In the genomic region with DNA sequence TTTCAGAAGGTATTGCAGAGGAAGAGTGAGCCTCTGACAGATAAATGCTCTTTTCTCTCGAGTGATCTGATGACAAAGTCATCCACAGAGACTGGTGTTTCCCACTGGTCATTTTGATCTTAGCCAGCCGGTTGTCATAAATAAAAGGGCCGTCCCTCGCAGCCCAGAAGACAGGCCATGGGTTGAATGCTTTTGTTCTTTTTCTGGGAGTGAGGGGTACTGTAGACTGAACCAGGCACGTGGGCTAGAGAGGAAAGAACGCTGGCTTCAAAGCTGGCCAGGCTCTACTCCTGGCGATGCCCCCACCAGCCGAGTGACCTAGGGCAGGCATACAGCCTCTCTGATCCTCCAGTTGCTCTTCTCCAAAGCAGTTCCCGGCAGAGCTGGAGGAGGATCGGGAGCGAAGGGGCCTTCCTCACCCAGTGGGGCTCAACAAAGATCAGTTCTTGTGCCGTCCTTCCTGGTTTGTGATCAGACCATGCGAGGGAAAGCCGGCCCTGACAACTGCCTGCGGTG, we compare ENCODE assay signal across 12 cellular contexts.
"Had no signal": no experiment of that assay in that cellular context is flagged by ENCODE, and none has a peak within 500 bp of the region (broad histone marks: within the 10 kb centered on the region; RNA-seq: fewer than 3 reads in every experiment).

No MANE protein-coding gene starts in this region.

- H3K27me3 ChIP-seq: ovary had no signal

- ATAC-seq: effector memory CD8-positive, alpha-beta T cell had no signal

- H3K4me3 Mint-ChIP-seq: activated T-helper 1 cell treated with anti-CD3 and anti-CD28 coated beads, Interleukin-12 subunit alpha, Interleukin-12 subunit beta, Interleukin-2, Interleukin-4 antibody, amounts not matched to agents 30 ng/mL and 10 ng/mL and 1 ng/mL, durations not matched to agents 14 hours and 24 hours and 36 hours; effector memory CD8-positive, alpha-beta T cell; immature natural killer cell; nephron progenitor cell had no signal

- DNase-seq: activated CD4-positive, alpha-beta T cell treated with anti-CD3 and anti-CD28 coated beads for 48 hours; activated naive CD4-positive, alpha-beta T cell; caudate nucleus; effector memory CD8-positive, alpha-beta T cell; immature natural killer cell; left cardiac atrium; mammary epithelial cell; nephron progenitor cell; ovary; stimulated activated naive CD4-positive, alpha-beta T cell treated with Interleukin-2 at 50 U/mL for 16 hours had no signal

- H3K27ac Mint-ChIP-seq: activated T-helper 1 cell treated with anti-CD3 and anti-CD28 coated beads, Interleukin-12 subunit alpha, Interleukin-12 subunit beta, Interleukin-2, Interleukin-4 antibody, amounts not matched to agents 30 ng/mL and 10 ng/mL and 1 ng/mL, durations not matched to agents 14 hours and 24 hours and 36 hours; effector memory CD8-positive, alpha-beta T cell; immature natural killer cell; nephron progenitor cell had no signal

- H3K27ac ChIP-seq: ovary, SK-N-MC had no signal

- H3K4me3 ChIP-seq: ovary, SK-N-MC had no signal

- H3K36me3 ChIP-seq: ovary had no signal

- H3K4me1 Mint-ChIP-seq: immature natural killer cell had no signal

- H3K36me3 Mint-ChIP-seq: immature natural killer cell had no signal

- H3K9me3 ChIP-seq: ovary had no signal

- H3K9me3 Mint-ChIP-seq: activated T-helper 1 cell treated with anti-CD3 and anti-CD28 coated beads, Interleukin-12 subunit alpha, Interleukin-12 subunit beta, Interleukin-2, Interleukin-4 antibody, amounts not matched to agents 30 ng/mL and 10 ng/mL and 1 ng/mL, durations not matched to agents 14 hours and 24 hours and 36 hours; effector memory CD8-positive, alpha-beta T cell; immature natural killer cell; nephron progenitor cell had no signal
